In the genomic region with DNA sequence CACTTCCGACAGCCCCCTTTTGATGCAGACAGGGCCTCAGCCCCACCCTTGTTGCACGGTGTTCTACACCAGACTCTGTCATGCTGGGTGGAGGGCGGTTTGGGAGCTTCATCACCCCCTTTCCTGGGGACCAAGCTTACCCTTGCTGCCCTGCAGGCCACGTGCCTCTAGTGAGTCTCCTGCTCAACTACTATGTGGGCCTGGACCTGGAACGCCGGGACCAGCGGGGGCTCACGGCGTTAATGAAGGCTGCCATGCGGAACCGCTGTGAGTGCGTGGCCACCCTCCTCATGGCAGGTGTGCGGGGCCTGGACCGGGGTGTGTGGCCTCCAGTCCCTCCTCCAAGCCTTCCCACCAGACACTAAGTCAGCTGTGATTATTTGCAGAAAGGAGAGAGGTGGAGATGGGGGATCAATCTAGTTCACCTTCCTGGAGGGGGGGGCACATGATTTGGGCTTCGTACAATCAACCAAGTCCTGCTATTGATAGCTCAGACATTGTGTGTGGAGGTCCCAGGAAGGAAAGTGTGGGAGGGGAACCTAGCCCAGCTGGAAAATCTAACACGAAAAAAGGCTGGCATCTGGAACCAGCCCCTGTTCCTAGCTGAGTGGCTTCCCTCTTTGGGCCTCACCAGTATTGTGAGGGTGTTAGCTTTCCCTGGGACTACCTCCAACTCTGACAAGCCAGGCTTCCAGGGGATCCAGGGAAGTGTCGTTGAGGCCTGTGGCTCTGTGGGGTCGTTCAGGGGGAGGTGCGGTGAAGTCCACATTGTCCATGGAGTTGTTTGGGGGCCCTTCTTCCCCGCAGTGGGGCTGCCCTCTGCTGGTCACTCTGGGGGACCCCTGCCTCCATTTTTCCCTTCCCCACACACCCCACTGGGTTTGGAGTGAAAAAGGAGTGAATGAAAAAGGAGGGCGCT, we compare ENCODE assay signal across 17 cellular contexts. TPM values are rescaled to one million over a fixed set of nuclear protein-coding genes. Genes with fewer than 3 reads are reported as not detected.
DNase-seq lines count a peak whose midpoint lies in the region; ATAC-seq, FAIRE-seq and TF ChIP-seq lines count a peak whose summit lies in the region.
"Had no signal": no experiment of that assay in that cellular context is flagged by ENCODE, and none has a peak within 500 bp of the region (broad histone marks: within the 10 kb centered on the region; RNA-seq: fewer than 3 reads in every experiment).

No MANE protein-coding gene starts in this region.

- 0 out of 2 replicates have a peak overlapping the region, but pooled peaks have one; percentile 76 for H2BK20ac ChIP-seq in H1 (ENCODE audit: low read length)

- TF ChIP-seq POLR2A in H1 (IDR thresholded peaks at IDR 0.05; ENCODE audit: control extremely low read depth in 1 of 2, low read depth in 2 of 2, low read length in 2 of 2), result no peak

- H3K4me3 ChIP-seq in BLaER1 (no peak overlapping the region), H1 (ENCODE audit: extremely low read depth in 1 of 4, insufficient read depth in 2 of 4, low read depth in 3 of 4, low read length in 4 of 4) (no peak overlapping the region)

- peaks cover 10% of the 10 kb centered on the region for H3K9me3 ChIP-seq in BLaER1
- H3K9me3 ChIP-seq in H1 (ENCODE audit: insufficient read depth in 2 of 2, low read depth in 1 of 2, low read length in 1 of 2), result no peaks in the 10 kb centered on the region

- H4K91ac ChIP-seq in H1 (replicated peaks; ENCODE audit: insufficient read length, low read length), result peak overlapping the region; percentile 4

- no peak overlapping the region for H3K27ac Mint-ChIP-seq in effector memory CD8-positive, alpha-beta T cell
- H3K27ac Mint-ChIP-seq: activated CD4-positive, alpha-beta T cell treated with anti-CD3 and anti-CD28 coated beads, Interleukin-2, amount 10 ng/mL, durations not matched to agents 24 days and 14 days; CD4-positive, alpha-beta T cell had no signal

- DNase-seq in H1 (ENCODE audit: low read depth in 1 of 2, low spot score in 2 of 2) (peak in 1 of 2 experiments; percentile 72), mesenteric fat pad (ENCODE audit: low spot score) (peak; percentile 84), NCI-H187 (lab: John Stamatoyannopoulos, UW) (no peak)
- no peak for DNase-seq in effector memory CD8-positive, alpha-beta T cell
- DNase-seq: activated CD4-positive, alpha-beta T cell treated with anti-CD3 and anti-CD28 coated beads, Interleukin-2, amount 10 ng/mL, durations not matched to agents 24 days and 14 days; activated T-cell treated with anti-CD3 and anti-CD28 coated beads, Interleukin-2, amount 50 U/mL, for 48 hours; CD4-positive, alpha-beta T cell; effector CD4-positive, alpha-beta T cell; naive thymus-derived CD8-positive, alpha-beta T cell; NCI-H2171 treated with DMSO at 0.1 percent for 48 hours; T-helper 1 cell had no signal

- 0 out of 2 replicates have a peak overlapping the region, but pooled peaks have one; percentile 25 for H2BK5ac ChIP-seq in H1 (ENCODE audit: low read depth, low read length)

- H3K14ac ChIP-seq in H1 (ENCODE audit: insufficient read length), result no peak overlapping the region

- no peak for FAIRE-seq in H1 (lab: Jason Lieb, UNC)
- FAIRE-seq: G401.6 had no signal

- CTCF ChIA-PET in H1 (lab: Charles Lee; ENCODE audit: partially characterized antibody), result interaction anchor here (0.6 to 9.1 kb wide), 41 partner anchors 9 to 467 kb away, joined by 3 to 120 read pairs (median 4); partner anchors contain the start of gene ACVRL1

- peak; percentile 18; the same call in 1 of the 2 replicates for TF ChIP-seq CTCF in LNCAP (IDR thresholded peaks at IDR 0.05)
- peak; percentile 53 to 55 (median 54) for TF ChIP-seq CTCF in H1 (IDR thresholded peaks at IDR 0.05; ENCODE audit: control extremely low read depth in 1 of 3, insufficient read depth in 1 of 3, low read depth in 1 of 3, low read length in 3 of 3)

- H3K36me3 ChIP-seq in BLaER1 (no peaks in the 10 kb centered on the region), H1 (ENCODE audit: control insufficient read depth in 2 of 4, insufficient read depth in 4 of 4, low read length in 3 of 4) (no peaks in the 10 kb centered on the region; a peak in 1 of 8 replicates)

- H3K4me2 ChIP-seq in BLaER1 (peak overlapping the region; percentile 15; the same call in 1 of the 2 replicates), H1 (ENCODE audit: insufficient read depth in 1 of 2, low read depth in 2 of 2, low read length in 2 of 2) (no peak overlapping the region)

- H2BK120ac ChIP-seq in H1 (replicated peaks; ENCODE audit: low read depth, low read length), result no peak overlapping the region

- no peak overlapping the region for H3K4me3 Mint-ChIP-seq in effector memory CD8-positive, alpha-beta T cell
- H3K4me3 Mint-ChIP-seq: activated CD4-positive, alpha-beta T cell treated with anti-CD3 and anti-CD28 coated beads, Interleukin-2, amount 10 ng/mL, durations not matched to agents 24 days and 14 days; CD4-positive, alpha-beta T cell; naive thymus-derived CD8-positive, alpha-beta T cell had no signal

- no peak overlapping the region for H3K23ac ChIP-seq in H1 (ENCODE audit: insufficient read length)

- H3K9ac ChIP-seq in BLaER1 (no peak overlapping the region), H1 (replicated peaks in 1 of 4; ENCODE audit: extremely low read depth in 1 of 4, low read depth in 3 of 4, low read length in 3 of 4) (no peak overlapping the region)

- H3K4ac ChIP-seq in H1 (replicated peaks; ENCODE audit: insufficient read length, low read depth, low read length), result no peak overlapping the region

- no peak overlapping the region; the same call in 1 of the 2 replicates for H4K8ac ChIP-seq in H1 (ENCODE audit: extremely low read depth, insufficient read depth, low read length)

- POLR2A ChIA-PET in H1 (lab: Charles Lee; ENCODE audit: partially characterized antibody), result interaction anchor here (1.4 to 1.7 kb wide), 2 partner anchors 69 to 193 kb away, joined by 3 to 4 read pairs; no protein-coding TSS in a partner anchor

- 0 out of 2 replicates have a peak overlapping the region, but pooled peaks have one; percentile 45 for H2AK5ac ChIP-seq in H1 (ENCODE audit: low read depth, low read length)

- H3K27ac ChIP-seq in BLaER1, result 0 out of 2 replicates have a peak overlapping the region, but pooled peaks have one; percentile 20
- no peak overlapping the region for H3K27ac ChIP-seq in H1 (ENCODE audit: low read depth, low read length)

- TF ChIP-seq EP300 in H1 (IDR thresholded peaks at IDR 0.05; ENCODE audit: borderline replicate concordance in 1 of 2, low read depth in 2 of 2, low read length in 2 of 2), result no peak

- H2BK15ac ChIP-seq in H1 (ENCODE audit: low read length), result peak overlapping the region; percentile 36; the same call in 1 of the 2 replicates

- WGBS in H1 (ENCODE audit: extremely low coverage in 1 of 2, insufficient coverage in 1 of 2, insufficient read length in 1 of 2, insufficient replicate concordance in 2 of 2, low coverage in 1 of 2, low lambda C conversion rate in 2 of 2, missing lambda C conversion rate in 1 of 2), 2 experiments, result 86% methylated on average over 20 of the region's 21 CpGs; no CpG with 5 or more reads in 1 of the 2 experiments

- H2AFZ ChIP-seq in H1 (ENCODE audit: low read length), result peak overlapping the region; percentile 23; the same call in 1 of the 2 replicates

- TF ChIP-seq RAD21 in H1 (IDR thresholded peaks at IDR 0.05 in 1 of 2, conservative IDR thresholded peaks at IDR 0.05 in 1 of 2; ENCODE audit: low read depth in 2 of 2, low read length in 2 of 2), result peak; percentile 47 to 58

- peak overlapping the region; percentile 77; the same call in 1 of the 2 replicates for H2BK12ac ChIP-seq in H1 (ENCODE audit: low read depth, low read length)

- H3K79me1 ChIP-seq in H1 (ENCODE audit: low read depth, low read length), result no peaks in the 10 kb centered on the region

- no peaks in the 10 kb centered on the region for H3K27me3 ChIP-seq in BLaER1
- peaks cover 0 to 10% (median 6%) of the 10 kb centered on the region in 4 experiments; a peak in 3 of 7 replicates for H3K27me3 ChIP-seq in H1 (replicated peaks in 1 of 4; ENCODE audit: control insufficient read depth in 3 of 4, extremely low read depth in 1 of 4, insufficient read depth in 3 of 4, low read length in 3 of 4)

- ATAC-seq in HG03196 (IDR thresholded peaks at IDR 0.05; ENCODE audit: unreplicated experiment) (no peak), HG02798 (IDR thresholded peaks at IDR 0.05; ENCODE audit: poor library complexity, unreplicated experiment) (no peak)
- no peak for ATAC-seq in effector memory CD8-positive, alpha-beta T cell (replicated peaks)
- ATAC-seq: left lobe of liver; naive thymus-derived CD8-positive, alpha-beta T cell had no signal

- H3K23me2 ChIP-seq in H1 (ENCODE audit: low read depth, low read length), result no peaks in the 10 kb centered on the region

- H3K4me1 Mint-ChIP-seq in effector memory CD8-positive, alpha-beta T cell (ENCODE audit: low read depth in 2 of 2), result peaks cover 7 to 8% of the 10 kb centered on the region in 2 donors

- H3K36me3 Mint-ChIP-seq in effector memory CD8-positive, alpha-beta T cell (ENCODE audit: insufficient read depth), result no peaks in the 10 kb centered on the region
- H3K36me3 Mint-ChIP-seq: naive thymus-derived CD8-positive, alpha-beta T cell had no signal

- no peaks in the 10 kb centered on the region for H3K79me2 ChIP-seq in H1 (ENCODE audit: control insufficient read depth in 1 of 2, insufficient read depth in 2 of 2, low read length in 2 of 2)

- no peak overlapping the region for H4K5ac ChIP-seq in H1 (ENCODE audit: insufficient read length, low read depth, low read length)

- no peaks in the 10 kb centered on the region for H4K20me1 ChIP-seq in BLaER1
- H4K20me1 ChIP-seq in H1 (replicated peaks in 1 of 2; ENCODE audit: control insufficient read depth in 1 of 2, insufficient read depth in 2 of 2, low read length in 2 of 2), result no peaks in the 10 kb centered on the region

- H3K18ac ChIP-seq in H1 (ENCODE audit: extremely low read depth, low read length), result peak overlapping the region; percentile 38; the same call in 1 of the 2 replicates

- H3K4me1 ChIP-seq in BLaER1 (peaks cover 44% of the 10 kb centered on the region), H1 (replicated peaks in 1 of 4; ENCODE audit: control insufficient read depth in 3 of 4, insufficient read depth in 4 of 4, low read length in 3 of 4) (peaks cover 0 to 12% (median 5%) of the 10 kb centered on the region in 4 experiments; a peak in 6 of 7 replicates)

- H3K9me3 Mint-ChIP-seq in effector memory CD8-positive, alpha-beta T cell, result no peaks in the 10 kb centered on the region
- H3K9me3 Mint-ChIP-seq: CD4-positive, alpha-beta T cell had no signal

- peaks cover 6 to 57% of the 10 kb centered on the region in 2 donors for H3K27me3 Mint-ChIP-seq in effector memory CD8-positive, alpha-beta T cell
- H3K27me3 Mint-ChIP-seq: CD4-positive, alpha-beta T cell had no signal

- H3K56ac ChIP-seq in H1 (replicated peaks; ENCODE audit: insufficient read length, low read depth, low read length), result no peak overlapping the region

RNA-seq across cellular contexts. Expression of gene ANKRD33, which starts 1.6 kb away (rescaled TPM):
- 0.19 and 0.41 TPM in 2 replicates for total RNA-seq in H1 (2021; fragmentation: NEBNext Ultra II Directional; extraction: Animal tissue kit (Norgen Biotek cat#: 25700))
- polyA plus RNA-seq in H1 (2011; rRNA removed), result 0.53 and 1.5 TPM in 2 replicates
- polyA plus RNA-seq in H1 (2011; cell fraction: cytosol; rRNA removed), result 1.1 TPM
- 8.7 TPM for polyA plus RNA-seq in H1 (2011; cell fraction: nucleus; rRNA removed)
- 0.53 to 1.1 TPM (median 0.62 TPM) in 4 replicates for polyA plus RNA-seq in H1 (2012, experiment 1 of 2)
- polyA plus RNA-seq in H1 (2012, experiment 2 of 2), result 0.39 TPM
- polyA plus RNA-seq in H1 (2013, experiment 1 of 2), result 0.34 TPM
- polyA plus RNA-seq in H1 (2013, experiment 2 of 2), result 0.57 TPM
- 0.34 and 0.73 TPM in 2 replicates for polyA minus RNA-seq in H1 (2011; rRNA and poly(A)+ RNA removed)
- polyA minus RNA-seq in H1 (2011; cell fraction: cytosol; rRNA and poly(A)+ RNA removed), result not detected
- 3.4 TPM for polyA minus RNA-seq in H1 (2011; cell fraction: nucleus; rRNA and poly(A)+ RNA removed)
- total RNA-seq in mesenteric fat pad, result not detected
- total RNA-seq: activated CD4-positive, alpha-beta T cell treated with anti-CD3 and anti-CD28 coated beads, Interleukin-2, amount 10 ng/mL, durations not matched to agents 24 days and 14 days; CD4-positive, alpha-beta T cell; left lobe of liver; naive thymus-derived CD8-positive, alpha-beta T cell had no signal
- polyA plus RNA-seq: naive thymus-derived CD8-positive, alpha-beta T cell had no signal

RNA-seq across cellular contexts. Expression of gene ACVRL1, which starts 17.8 kb away (rescaled TPM):
- 0.09 TPM in 1 of 2 replicates, not detected in the other for total RNA-seq in H1 (2021; fragmentation: NEBNext Ultra II Directional; extraction: Animal tissue kit (Norgen Biotek cat#: 25700))
- polyA plus RNA-seq in H1 (2011; rRNA removed), result 0.35 and 0.50 TPM in 2 replicates
- polyA plus RNA-seq in H1 (2011; cell fraction: cytosol; rRNA removed), result 0.54 TPM
- polyA plus RNA-seq in H1 (2011; cell fraction: nucleus; rRNA removed), result 1.2 TPM
- polyA plus RNA-seq in H1 (2012, experiment 1 of 2), result 0.59 to 0.90 TPM (median 0.84 TPM) in 4 replicates
- polyA plus RNA-seq in H1 (2012, experiment 2 of 2), result 0.10 TPM
- polyA plus RNA-seq in H1 (2013, experiment 1 of 2), result 0.39 TPM
- 0.24 TPM for polyA plus RNA-seq in H1 (2013, experiment 2 of 2)
- 0.39 and 0.82 TPM in 2 replicates for polyA minus RNA-seq in H1 (2011; rRNA and poly(A)+ RNA removed)
- not detected for polyA minus RNA-seq in H1 (2011; cell fraction: cytosol; rRNA and poly(A)+ RNA removed)
- 1.4 TPM for polyA minus RNA-seq in H1 (2011; cell fraction: nucleus; rRNA and poly(A)+ RNA removed)
- 85.2 TPM for total RNA-seq in mesenteric fat pad
- total RNA-seq: activated CD4-positive, alpha-beta T cell treated with anti-CD3 and anti-CD28 coated beads, Interleukin-2, amount 10 ng/mL, durations not matched to agents 24 days and 14 days; CD4-positive, alpha-beta T cell; naive thymus-derived CD8-positive, alpha-beta T cell had no signal
- polyA plus RNA-seq: naive thymus-derived CD8-positive, alpha-beta T cell had no signal

RNA-seq across cellular contexts. Expression of gene FIGNL2, which starts 41.0 kb away (rescaled TPM):
- 6.5 and 7.5 TPM in 2 replicates for total RNA-seq in H1 (2021; fragmentation: NEBNext Ultra II Directional; extraction: Animal tissue kit (Norgen Biotek cat#: 25700))
- 7.1 and 10.9 TPM in 2 replicates for polyA plus RNA-seq in H1 (2011; rRNA removed)
- polyA plus RNA-seq in H1 (2011; cell fraction: cytosol; rRNA removed), result 6.7 TPM
- polyA plus RNA-seq in H1 (2011; cell fraction: nucleus; rRNA removed), result 12.7 TPM
- 4.7 to 5.7 TPM (median 5.2 TPM) in 4 replicates for polyA plus RNA-seq in H1 (2012, experiment 1 of 2)
- 4.7 TPM for polyA plus RNA-seq in H1 (2012, experiment 2 of 2)
- 2.7 TPM for polyA plus RNA-seq in H1 (2013, experiment 1 of 2)
- polyA plus RNA-seq in H1 (2013, experiment 2 of 2), result 2.2 TPM
- 3.0 and 6.3 TPM in 2 replicates for polyA minus RNA-seq in H1 (2011; rRNA and poly(A)+ RNA removed)
- 7.0 TPM for polyA minus RNA-seq in H1 (2011; cell fraction: cytosol; rRNA and poly(A)+ RNA removed)
- 11.2 TPM for polyA minus RNA-seq in H1 (2011; cell fraction: nucleus; rRNA and poly(A)+ RNA removed)
- 1.3 TPM for total RNA-seq in mesenteric fat pad

Comparison
In these comparisons a context has a peak if more than half of its experiments do, and no peak if none do; other contexts are left out.
1. RNA of gene ACVRL1, which starts 17.8 kb away (total RNA-seq): 85.2 TPM in mesenteric fat pad (single experiment); 0.09 TPM in H1; every median in the first group is over 10 times any median in the second.